In the genomic region with DNA sequence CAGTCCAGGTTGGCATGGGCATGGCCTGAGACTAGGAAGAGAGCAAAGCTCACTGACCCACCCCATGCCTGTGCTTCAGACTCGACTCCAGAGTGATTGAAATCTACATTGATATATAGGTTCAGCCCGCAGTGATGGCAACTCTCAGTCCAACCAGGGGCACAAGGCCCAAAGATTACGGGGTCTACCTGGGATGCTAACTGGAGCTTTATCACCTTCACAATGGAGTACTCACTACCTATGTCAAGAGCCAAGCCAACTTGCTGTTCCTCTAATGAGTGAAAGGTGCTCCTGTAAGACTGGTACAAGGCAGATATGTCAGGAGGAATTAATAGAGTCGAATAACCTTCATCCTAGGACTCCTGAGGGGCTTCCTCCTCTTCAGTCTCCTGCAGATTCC, we compare ENCODE assay signal across 3 cellular contexts. TPM values are rescaled to one million over a fixed set of nuclear protein-coding genes. Genes with fewer than 3 reads are reported as not detected.
DNase-seq lines count a peak whose midpoint lies in the region; TF ChIP-seq lines count a peak whose summit lies in the region.
"Not testable (repeated sequence)": the region's sequence is repeated elsewhere in the genome, so short reads cannot be mapped to it uniquely, and the experiment has no call there.

No MANE protein-coding gene starts in this region.

- not testable (repeated sequence) for H3K4me1 ChIP-seq in esophagus muscularis mucosa
- peaks cover 7 to 11% of the 10 kb centered on the region in 2 experiments for H3K4me1 ChIP-seq in trophoblast cell (ENCODE audit: control insufficient read depth in 1 of 2, insufficient read depth in 2 of 2, low read length in 2 of 2)

- H2AFZ ChIP-seq in trophoblast cell (ENCODE audit: insufficient read depth, low read length, poor library complexity): not testable (repeated sequence)

- peak overlapping the region; percentile 57 for H4K91ac ChIP-seq in trophoblast cell (ENCODE audit: low read depth, low read length)

- not testable (repeated sequence) for H2AK5ac ChIP-seq in trophoblast cell (ENCODE audit: low read length)

- not testable (repeated sequence) for H3K9ac ChIP-seq in trophoblast cell (ENCODE audit: low read length)

- intact Hi-C loops in esophagus muscularis mucosa (cut with DNase I): not testable (repeated sequence)

- not testable (repeated sequence) for H3K27me3 ChIP-seq in esophagus muscularis mucosa; trophoblast cell (ENCODE audit: insufficient read depth, low read length)

- peak overlapping the region; percentile 13; the same call in 1 of the 2 replicates for H3K27ac ChIP-seq in C4-2B
- not testable (repeated sequence) for H3K27ac ChIP-seq in esophagus muscularis mucosa (replicated peaks in 1 of 4); trophoblast cell (ENCODE audit: low read depth, low read length)

- not testable (repeated sequence) for H4K8ac ChIP-seq in trophoblast cell (ENCODE audit: low read depth, low read length)

- TF ChIP-seq CTCF in C4-2B (conservative IDR thresholded peaks at IDR 0.05); esophagus muscularis mucosa (IDR thresholded peaks at IDR 0.05): not testable (repeated sequence)

- H3K36me3 ChIP-seq in esophagus muscularis mucosa; trophoblast cell (ENCODE audit: control insufficient read depth in 1 of 2, insufficient read depth in 2 of 2, low read length in 2 of 2): not testable (repeated sequence)

- not testable (repeated sequence) for TF ChIP-seq EP300 in esophagus muscularis mucosa (IDR thresholded peaks at IDR 0.05)

- not testable (repeated sequence) for TF ChIP-seq POLR2A in esophagus muscularis mucosa (IDR thresholded peaks at IDR 0.05; ENCODE audit: low read depth)

- H2BK12ac ChIP-seq in trophoblast cell (ENCODE audit: low read length): peak overlapping the region; percentile 50

- H3K79me2 ChIP-seq in trophoblast cell (ENCODE audit: control insufficient read depth, insufficient read depth, low read length, poor library complexity): not testable (repeated sequence)

- not testable (repeated sequence) for H3K9me3 ChIP-seq in esophagus muscularis mucosa; trophoblast cell (ENCODE audit: insufficient read depth, low read depth, low read length)

- not testable (repeated sequence) for H3K23ac ChIP-seq in trophoblast cell (ENCODE audit: low read length)

- H3K14ac ChIP-seq in trophoblast cell (ENCODE audit: low read length): not testable (repeated sequence)

- not testable (repeated sequence) for H3K4me3 ChIP-seq in esophagus muscularis mucosa; trophoblast cell (ENCODE audit: low read depth, low read length)

- H3K79me1 ChIP-seq in trophoblast cell (ENCODE audit: low read length): not testable (repeated sequence)

- peak; percentile 66 for DNase-seq in esophagus muscularis mucosa (ENCODE audit: extremely low spot score)
- DNase-seq in trophoblast cell: not testable (repeated sequence)

- H3K4me2 ChIP-seq in trophoblast cell (ENCODE audit: low read length): not testable (repeated sequence)

- not testable (repeated sequence) for H2BK5ac ChIP-seq in trophoblast cell (ENCODE audit: low read depth, low read length, poor library complexity)

- WGBS in esophagus muscularis mucosa: 53% methylated on average over 1 of the region's 4 CpGs
- WGBS in trophoblast cell (ENCODE audit: extremely low coverage, insufficient coverage, insufficient read length): no CpG with 5 or more reads among the region's 4 CpGs

- H3K4ac ChIP-seq in trophoblast cell (ENCODE audit: low read depth, low read length): not testable (repeated sequence)

- not testable (repeated sequence) for H3K18ac ChIP-seq in trophoblast cell (ENCODE audit: low read length)

- H2BK120ac ChIP-seq in trophoblast cell (ENCODE audit: insufficient read depth, low read length, poor library complexity): not testable (repeated sequence)

- not testable (repeated sequence) for H4K12ac ChIP-seq in trophoblast cell (ENCODE audit: low read depth, low read length)

RNA-seq across cellular contexts. Expression of gene PRKAB2, which starts 57.2 kb away (rescaled TPM):
- total RNA-seq in esophagus muscularis mucosa: 10 to 100 TPM; 21.5 to 45.4 (median 30.3) TPM
- 32.1 and 33.0 TPM in 2 replicates for polyA plus RNA-seq in trophoblast cell (2013)
